ENCODE assay signal across 8 cellular contexts in genomic region chr2:47653909-47654789, GRCh38.
DNase-seq lines count a peak whose midpoint lies in the region; ATAC-seq and TF ChIP-seq lines count a peak whose summit lies in the region.

No MANE protein-coding gene starts in this region.

- peaks cover 2% of the 10 kb centered on the region; the same call in 1 of the 3 replicates for H3K9me3 Mint-ChIP-seq in GM23338
- no peaks in the 10 kb centered on the region for H3K9me3 Mint-ChIP-seq in activated naive CD8-positive, alpha-beta T cell treated with anti-CD3 and anti-CD28 coated beads, Interleukin-2, amount 50 U/mL, for 24 hours

- DNase-seq in A172 (ENCODE audit: low spot score) (peak; percentile 32), GM23338 (ENCODE audit: low spot score) (peak; percentile 70), inferior parietal cortex (ENCODE audit: extremely low spot score) (peak; percentile 13), gastrocnemius medialis (no peak)
- no peak for DNase-seq in activated naive CD8-positive, alpha-beta T cell treated with anti-CD3 and anti-CD28 coated beads, Interleukin-2, amount 50 U/mL, for 24 hours
- DNase-seq in stimulated activated CD4-positive, alpha-beta T cell treated with anti-CD3 and anti-CD28 coated beads, Interleukin-1b, Interleukin-23, amount 100 ng/mL, for 48 hours: no peak

- no peak overlapping the region for H3K4me3 ChIP-seq in GM23338
- no peak overlapping the region for H3K4me3 ChIP-seq in gastrocnemius medialis

- 0 out of 2 replicates have a peak, but pooled peaks cover 7% of the 10 kb centered on the region for H3F3A ChIP-seq in GM23338 (replicated peaks; ENCODE audit: low read depth)

- H3K4me1 ChIP-seq in GM23338 (ENCODE audit: insufficient read depth) (peaks cover 19% of the 10 kb centered on the region), gastrocnemius medialis (no peaks in the 10 kb centered on the region)

- H3K27ac ChIP-seq in GM23338 (ENCODE audit: low read depth): no peak overlapping the region
- H3K27ac ChIP-seq in gastrocnemius medialis: no peak overlapping the region

- peak overlapping the region; percentile 57; the same call in 1 of the 2 replicates for H3K4me2 ChIP-seq in GM23338

- H3K79me2 ChIP-seq in GM23338 (replicated peaks; ENCODE audit: insufficient read depth): no peaks in the 10 kb centered on the region

- peak overlapping the region; percentile 16; the same call in 1 of the 2 replicates for H3K27ac Mint-ChIP-seq in GM23338
- H3K27ac Mint-ChIP-seq in activated naive CD8-positive, alpha-beta T cell treated with anti-CD3 and anti-CD28 coated beads, Interleukin-2, amount 50 U/mL, for 24 hours: no peak overlapping the region

- TF ChIP-seq CTCF in GM23338 (conservative IDR thresholded peaks at IDR 0.05; ENCODE audit: low read depth in 2 of 2) (peak; percentile 69 to 75), gastrocnemius medialis (IDR thresholded peaks at IDR 0.05 in 4 of 5, conservative IDR thresholded peaks at IDR 0.05 in 1 of 5) (no peak)

- intact Hi-C loops in gastrocnemius medialis (cut with DNase I; ENCODE audit: low total_unique reads): no loop called here

- H3K4me1 Mint-ChIP-seq in GM23338: peaks cover 34% of the 10 kb centered on the region
- H3K4me1 Mint-ChIP-seq in activated naive CD8-positive, alpha-beta T cell treated with anti-CD3 and anti-CD28 coated beads, Interleukin-2, amount 50 U/mL, for 24 hours: peaks cover 4% of the 10 kb centered on the region

- H3K27me3 ChIP-seq in GM23338 (ENCODE audit: insufficient read depth) (no peaks in the 10 kb centered on the region), gastrocnemius medialis (no peaks in the 10 kb centered on the region)

- H3K9me2 ChIP-seq in GM23338 (ENCODE audit: insufficient read depth): no peaks in the 10 kb centered on the region

- H3K27me3 Mint-ChIP-seq in GM23338 (ENCODE audit: insufficient read depth, low read depth, poor library complexity): peaks cover 13% of the 10 kb centered on the region
- H3K27me3 Mint-ChIP-seq in activated naive CD8-positive, alpha-beta T cell treated with anti-CD3 and anti-CD28 coated beads, Interleukin-2, amount 50 U/mL, for 24 hours: no peaks in the 10 kb centered on the region

- ATAC-seq in GM23338 (peak; percentile 91), SK-N-SH treated with all-trans-retinoic acid at 6 μM for 48 hours (peak; percentile 73), gastrocnemius medialis (no peak), GM21515 (IDR thresholded peaks at IDR 0.05; ENCODE audit: unreplicated experiment) (no peak)
- ATAC-seq in activated naive CD8-positive, alpha-beta T cell treated with anti-CD3 and anti-CD28 coated beads, Interleukin-2, amount 50 U/mL, for 24 hours: no peak

- H3K9me3 ChIP-seq in gastrocnemius medialis: no peaks in the 10 kb centered on the region

- H3K36me3 Mint-ChIP-seq in GM23338 (ENCODE audit: low read depth): peaks cover 3% of the 10 kb centered on the region; the same call in 1 of the 3 replicates
- no peaks in the 10 kb centered on the region for H3K36me3 Mint-ChIP-seq in activated naive CD8-positive, alpha-beta T cell treated with anti-CD3 and anti-CD28 coated beads, Interleukin-2, amount 50 U/mL, for 24 hours (ENCODE audit: low read depth)

- no peak for TF ChIP-seq POLR2A in gastrocnemius medialis (IDR thresholded peaks at IDR 0.05)

- no peaks in the 10 kb centered on the region for H4K20me1 ChIP-seq in GM23338 (replicated peaks; ENCODE audit: insufficient read depth)

- H2AFZ ChIP-seq in GM23338: peak overlapping the region; percentile 69

- H3K36me3 ChIP-seq in GM23338 (ENCODE audit: insufficient read depth) (no peaks in the 10 kb centered on the region), gastrocnemius medialis (no peaks in the 10 kb centered on the region)

- in situ Hi-C loops in gastrocnemius medialis (cut with MboI; ENCODE audit: low sequenced_read_pairs in 4 of 4): no loop called here

- H3K4me3 Mint-ChIP-seq in GM23338: no peak overlapping the region
- no peak overlapping the region for H3K4me3 Mint-ChIP-seq in activated naive CD8-positive, alpha-beta T cell treated with anti-CD3 and anti-CD28 coated beads, Interleukin-2, amount 50 U/mL, for 24 hours

TF ChIP-seq in GM23338, 12 proteins besides CTCF, POLR2A, EP300 and RAD21 (continues in another document):
- TF ChIP-seq EZH2 (IDR thresholded peaks at IDR 0.05; ENCODE audit: low read depth, unreplicated experiment) (no peak), JUNB (IDR thresholded peaks at IDR 0.05; ENCODE audit: unreplicated experiment) (no peak), ETS1 (IDR thresholded peaks at IDR 0.05) (no peak), ZNF331 (CRISPR knock-in tag; IDR thresholded peaks at IDR 0.05; ENCODE audit: low read depth) (0 out of 2 replicates have a peak, but pooled peaks have one; percentile 15)

TF ChIP-seq in SK-N-SH treated with all-trans-retinoic acid at 6 μM for 48 hours, 23 proteins besides CTCF, POLR2A, EP300 and RAD21:
- TF ChIP-seq RARB (CRISPR knock-in tag; IDR thresholded peaks at IDR 0.05): no peak
- no peak for TF ChIP-seq ZNF565 (CRISPR knock-in tag; conservative IDR thresholded peaks at IDR 0.05; ENCODE audit: low read depth)
- TF ChIP-seq ISL1 (CRISPR knock-in tag; IDR thresholded peaks at IDR 0.05): no peak
- no peak for TF ChIP-seq OSR1 (CRISPR knock-in tag; IDR thresholded peaks at IDR 0.05)
- no peak for TF ChIP-seq TCF4 (CRISPR knock-in tag; IDR thresholded peaks at IDR 0.05; ENCODE audit: borderline replicate concordance)
- TF ChIP-seq TOX (CRISPR knock-in tag; IDR thresholded peaks at IDR 0.05; ENCODE audit: borderline replicate concordance): no peak
- no peak for TF ChIP-seq ZNF8 (CRISPR knock-in tag; IDR thresholded peaks at IDR 0.05)
- no peak for TF ChIP-seq CSDC2 (CRISPR knock-in tag; IDR thresholded peaks at IDR 0.05)
- TF ChIP-seq TSHZ2 (CRISPR knock-in tag; IDR thresholded peaks at IDR 0.05): no peak
- TF ChIP-seq SNAI2 (CRISPR knock-in tag; IDR thresholded peaks at IDR 0.05): no peak
- no peak for TF ChIP-seq POU6F1 (CRISPR knock-in tag; IDR thresholded peaks at IDR 0.05; ENCODE audit: borderline replicate concordance, low read depth)
- no peak for TF ChIP-seq PATZ1 (CRISPR knock-in tag; IDR thresholded peaks at IDR 0.05; ENCODE audit: borderline replicate concordance)
- no peak for TF ChIP-seq ZFP3 (CRISPR knock-in tag; IDR thresholded peaks at IDR 0.05)
- TF ChIP-seq BACH2 (CRISPR knock-in tag; IDR thresholded peaks at IDR 0.05; ENCODE audit: borderline replicate concordance): no peak

Comparison
In these comparisons a context has a peak if more than half of its experiments do, and no peak if none do; other contexts are left out.
1. DNase-seq: peak in A172 (single experiment), GM23338 (single experiment) and inferior parietal cortex (single experiment); none in gastrocnemius medialis (0 of 2), activated naive CD8-positive, alpha-beta T cell treated with anti-CD3 and anti-CD28 coated beads, Interleukin-2, amount 50 U/mL, for 24 hours (single experiment) and stimulated activated CD4-positive, alpha-beta T cell treated with anti-CD3 and anti-CD28 coated beads, Interleukin-1b, Interleukin-23, amount 100 ng/mL, for 48 hours (single experiment).
2. ATAC-seq: peak in GM23338 (single experiment) and SK-N-SH treated with all-trans-retinoic acid at 6 μM for 48 hours (single experiment); none in gastrocnemius medialis (0 of 2), activated naive CD8-positive, alpha-beta T cell treated with anti-CD3 and anti-CD28 coated beads, Interleukin-2, amount 50 U/mL, for 24 hours (single experiment) and GM21515 (single experiment).
3. CTCF ChIP-seq: peak in GM23338 (2 of 2); none in gastrocnemius medialis (0 of 5).